In the genomic region with DNA sequence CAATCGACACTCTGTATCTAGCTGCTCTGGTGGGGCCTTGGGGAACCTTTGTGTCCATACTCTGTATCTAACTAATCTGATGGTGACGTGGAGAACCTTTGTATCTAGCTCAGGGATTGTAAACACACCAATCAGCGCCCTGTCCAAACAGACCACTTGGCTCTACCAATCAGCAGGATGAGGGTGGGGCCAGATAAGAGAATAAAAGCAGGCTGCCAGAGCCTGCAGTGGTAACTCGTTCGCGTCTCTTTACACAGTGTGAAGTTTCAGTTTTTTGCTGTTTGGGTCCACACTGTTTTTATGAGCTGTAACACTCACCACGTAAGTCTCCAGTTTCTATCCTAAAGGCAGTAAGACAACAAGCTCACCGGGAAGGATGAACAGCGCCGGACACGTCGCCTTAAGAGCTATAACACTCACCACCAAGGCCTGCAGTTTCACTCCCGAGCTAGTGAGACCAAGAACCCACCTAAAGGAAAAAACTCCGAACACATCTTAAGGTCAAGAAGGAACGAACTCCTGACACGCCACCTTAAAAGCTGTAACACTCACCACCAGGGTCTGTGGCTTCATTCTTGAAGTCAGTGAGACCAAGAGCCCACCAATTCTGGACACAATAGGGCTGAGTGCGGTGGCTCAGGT, we compare ENCODE assay signal across 12 cellular contexts.
DNase-seq lines count a peak whose midpoint lies in the region; ATAC-seq, FAIRE-seq and TF ChIP-seq lines count a peak whose summit lies in the region.
"Had no signal": no experiment of that assay in that cellular context is flagged by ENCODE, and none has a peak within 500 bp of the region (broad histone marks: within the 10 kb centered on the region; RNA-seq: fewer than 3 reads in every experiment).

No MANE protein-coding gene starts in this region.

- no peaks in the 10 kb centered on the region for H3K9me3 Mint-ChIP-seq in activated CD8-positive, alpha-beta T cell treated with anti-CD3 and anti-CD28 coated beads, Interleukin-2, amount 10 ng/mL, durations not matched to agents 7 days and 5 days (ENCODE audit: insufficient read depth)
- no peaks in the 10 kb centered on the region for H3K9me3 Mint-ChIP-seq in naive thymus-derived CD4-positive, alpha-beta T cell

- peak overlapping the region; percentile 89 for H3K4me3 Mint-ChIP-seq in activated CD8-positive, alpha-beta T cell treated with anti-CD3 and anti-CD28 coated beads, Interleukin-2, amount 10 ng/mL, durations not matched to agents 7 days and 5 days
- H3K4me3 Mint-ChIP-seq in naive thymus-derived CD4-positive, alpha-beta T cell = peak overlapping the region; percentile 30 to 99 (median 92)

- intact Hi-C loops in HepG2 (cut with micrococcal nuclease; ENCODE audit: unreplicated experiment) = no loop called here
- intact Hi-C loops in right lobe of liver (cut with DNase I) = no loop called here
- intact Hi-C loops in naive thymus-derived CD4-positive, alpha-beta T cell (cut with micrococcal nuclease) = loop anchor here (2.0 to 5.0 kb wide), 4 partner anchors 13 to 362 kb away; a partner anchor contains a TSS

- TSS peak; percentile 23 for BruUV-seq in HepG2 (replicated peaks; lab: Mats Ljungman, UMichigan)

- no peak overlapping the region; the same call in 1 of the 2 replicates for H3K4me2 ChIP-seq in HepG2 (ENCODE audit: low read depth, low read length)

- no peak overlapping the region for H3K4me3 ChIP-seq in HepG2 (replicated peaks in 1 of 3; ENCODE audit: insufficient read depth in 1 of 3, low read depth in 2 of 3, low read length in 3 of 3)
- no peak overlapping the region for H3K4me3 ChIP-seq in right lobe of liver
- H3K4me3 ChIP-seq in naive thymus-derived CD4-positive, alpha-beta T cell (ENCODE audit: low read length) = no peak overlapping the region
- H3K4me3 ChIP-seq in brain microvascular endothelial cell (ENCODE audit: low read depth, low read length) = no peak overlapping the region
- H3K4me3 ChIP-seq: mucosa of descending colon had no signal

- in situ Hi-C loops in HepG2 (cut with HindIII; ENCODE audit: extremely low pct_ligation_motif_present, low pct_unique_long_range_greater_than_20kb) = no loop called here
- in situ Hi-C loops in brain microvascular endothelial cell (cut with HindIII; ENCODE audit: low pct_ligation_motif_present, low sequenced_read_pairs) = no loop called here

- H3K27me3 Mint-ChIP-seq in activated CD8-positive, alpha-beta T cell treated with anti-CD3 and anti-CD28 coated beads, Interleukin-2, amount 10 ng/mL, durations not matched to agents 7 days and 5 days (ENCODE audit: low read depth) = peaks cover 1% of the 10 kb centered on the region
- peaks cover 0 to 13% (median 0%) of the 10 kb centered on the region in 5 donors for H3K27me3 Mint-ChIP-seq in naive thymus-derived CD4-positive, alpha-beta T cell

- H3K4me1 ChIP-seq in HepG2 (ENCODE audit: insufficient read depth, low read length) (peaks cover 51% of the 10 kb centered on the region), right lobe of liver (peaks cover 0 to 4% (median 0%) of the 10 kb centered on the region in 4 donors)
- peaks cover 3 to 20% of the 10 kb centered on the region in 2 donors for H3K4me1 ChIP-seq in naive thymus-derived CD4-positive, alpha-beta T cell (ENCODE audit: control insufficient read depth in 2 of 2, insufficient read depth in 2 of 2, low read length in 2 of 2)

- no peak for TF ChIP-seq RAD21 in HepG2 (CRISPR knock-in tag; IDR thresholded peaks at IDR 0.05)

- CTCF ChIA-PET in HepG2 (lab: Yijun Ruan, JAX; ENCODE audit: low intra/inter-chr PET ratio, low total read pairs) = no interaction called here
- CTCF ChIA-PET in activated CD8-positive, alpha-beta T cell treated with anti-CD3 and anti-CD28 coated beads, Interleukin-2, amount 10 ng/mL, durations not matched to agents 7 days and 5 days (lab: Charles Lee) = interaction anchor here (1.6 to 2.4 kb wide), 2 partner anchors 13 to 42 kb away, joined by 3 to 8 read pairs; no protein-coding TSS in a partner anchor
- CTCF ChIA-PET in naive thymus-derived CD4-positive, alpha-beta T cell (lab: Charles Lee) = no interaction called here

- H3K79me2 ChIP-seq in HepG2 (ENCODE audit: insufficient read depth, low read length) = peaks cover 21% of the 10 kb centered on the region

- peak overlapping the region; percentile 0 for H3K27ac ChIP-seq in HepG2 (ENCODE audit: extremely low read length, insufficient read depth, low read length)
- no peak overlapping the region for H3K27ac ChIP-seq in right lobe of liver
- H3K27ac ChIP-seq in naive thymus-derived CD4-positive, alpha-beta T cell (ENCODE audit: low read depth, low read length) = no peak overlapping the region
- no peak overlapping the region for H3K27ac ChIP-seq in brain microvascular endothelial cell

- H3K4me1 Mint-ChIP-seq in activated CD8-positive, alpha-beta T cell treated with anti-CD3 and anti-CD28 coated beads, Interleukin-2, amount 10 ng/mL, durations not matched to agents 7 days and 5 days (ENCODE audit: low read depth) = peaks cover 36% of the 10 kb centered on the region
- peaks cover 10 to 36% (median 27%) of the 10 kb centered on the region in 7 donors for H3K4me1 Mint-ChIP-seq in naive thymus-derived CD4-positive, alpha-beta T cell

- peak; percentile 48 for DNase-seq in HepG2 (ENCODE audit: low spot score)
- DNase-seq in right lobe of liver = no peak
- no peak for DNase-seq in activated CD8-positive, alpha-beta T cell treated with anti-CD3 and anti-CD28 coated beads, Interleukin-2, amount 10 ng/mL, durations not matched to agents 7 days and 5 days
- no peak for DNase-seq in naive thymus-derived CD4-positive, alpha-beta T cell
- no peak for DNase-seq in Kasumi-1 (lab: John Stamatoyannopoulos, UW)
- DNase-seq in brain microvascular endothelial cell = no peak
- DNase-seq: activated naive CD4-positive, alpha-beta T cell treated with Interleukin-2 at 50 U/mL for 16 hours; left cardiac atrium; mucosa of descending colon; NK-92 treated with Interleukin-12 subunit alpha and Interleukin-12 subunit beta, amount 100 ng/mL, for 24 hours; Right ventricle myocardium superior had no signal

- H3K9ac ChIP-seq in HepG2 (ENCODE audit: insufficient read depth, low read depth, low read length) = no peak overlapping the region

- 90% methylated on average over 15 of the region's 17 CpGs for WGBS in HepG2 (ENCODE audit: low lambda C conversion rate)
- WGBS in right lobe of liver (ENCODE audit: insufficient coverage, low coverage, low lambda C conversion rate, missing lambda C conversion rate) = 86% methylated on average over 8 of the region's 17 CpGs

- FAIRE-seq in HepG2 (lab: Jason Lieb, UNC) = no peak

- TF ChIP-seq POLR2A in HepG2 (IDR thresholded peaks at IDR 0.05; ENCODE audit: insufficient read depth in 1 of 2, low read depth in 2 of 2, low read length in 2 of 2) (peak; percentile 60 to 77; a peak in 3 of 4 replicates), right lobe of liver (IDR thresholded peaks at IDR 0.05) (no peak)

- H3K9me3 ChIP-seq in HepG2 (ENCODE audit: low read length) = no peaks in the 10 kb centered on the region
- no peaks in the 10 kb centered on the region for H3K9me3 ChIP-seq in right lobe of liver
- H3K9me3 ChIP-seq in naive thymus-derived CD4-positive, alpha-beta T cell (ENCODE audit: control insufficient read depth in 2 of 3, low read length in 3 of 3) = no peaks in the 10 kb centered on the region
- H3K9me3 ChIP-seq: mucosa of descending colon had no signal

- peak overlapping the region; percentile 12 for H3K27ac Mint-ChIP-seq in activated CD8-positive, alpha-beta T cell treated with anti-CD3 and anti-CD28 coated beads, Interleukin-2, amount 10 ng/mL, durations not matched to agents 7 days and 5 days
- peak overlapping the region in 8 of 9 donors; percentile 5 to 94 (median 53) for H3K27ac Mint-ChIP-seq in naive thymus-derived CD4-positive, alpha-beta T cell

- no peak for ATAC-seq in HepG2
- ATAC-seq in right lobe of liver = no peak
- no peak for ATAC-seq in activated CD8-positive, alpha-beta T cell treated with anti-CD3 and anti-CD28 coated beads, Interleukin-2, amount 10 ng/mL, durations not matched to agents 7 days and 5 days
- ATAC-seq in naive thymus-derived CD4-positive, alpha-beta T cell = no peak
- ATAC-seq in GM19452 (IDR thresholded peaks at IDR 0.05; ENCODE audit: unreplicated experiment) = no peak

- POLR2A ChIA-PET in HepG2 (lab: Yijun Ruan, JAX) = interaction anchor here (1.1 to 1.6 kb wide), 3 partner anchors 64 to 105 kb away, joined by 3 to 4 read pairs (median 3); a partner anchor contains a TSS
- POLR2A ChIA-PET in activated CD8-positive, alpha-beta T cell treated with anti-CD3 and anti-CD28 coated beads, Interleukin-2, amount 10 ng/mL, durations not matched to agents 7 days and 5 days (lab: Charles Lee) = no interaction called here
- POLR2A ChIA-PET in naive thymus-derived CD4-positive, alpha-beta T cell (lab: Charles Lee) = no interaction called here

- H3K27me3 ChIP-seq in HepG2 (ENCODE audit: control insufficient read depth in 1 of 2, insufficient read depth in 2 of 2, low read length in 2 of 2) (no peaks in the 10 kb centered on the region; a peak in 1 of 5 replicates), right lobe of liver (no peaks in the 10 kb centered on the region), brain microvascular endothelial cell (replicated peaks) (no peaks in the 10 kb centered on the region)
- H3K27me3 ChIP-seq in naive thymus-derived CD4-positive, alpha-beta T cell (ENCODE audit: control insufficient read depth in 2 of 2, insufficient read depth in 2 of 2, low read length in 2 of 2) = no peaks in the 10 kb centered on the region

- H3K36me3 Mint-ChIP-seq in activated CD8-positive, alpha-beta T cell treated with anti-CD3 and anti-CD28 coated beads, Interleukin-2, amount 10 ng/mL, durations not matched to agents 7 days and 5 days (ENCODE audit: low read depth) = peaks cover 10% of the 10 kb centered on the region
- H3K36me3 Mint-ChIP-seq in naive thymus-derived CD4-positive, alpha-beta T cell = peaks cover 0 to 4% (median 0%) of the 10 kb centered on the region in 5 donors

- TF ChIP-seq CTCF in HepG2 (CRISPR knock-in tag; IDR thresholded peaks at IDR 0.05) = no peak
- TF ChIP-seq CTCF in right lobe of liver (IDR thresholded peaks at IDR 0.05) = no peak
- TF ChIP-seq CTCF in brain microvascular endothelial cell (IDR thresholded peaks at IDR 0.05; ENCODE audit: low read depth, low read length, missing control alignments) = no peak

- TF ChIP-seq EP300 in HepG2 (IDR thresholded peaks at IDR 0.05; ENCODE audit: low read depth in 2 of 2, low read length in 2 of 2) (no peak), HepG2 (CRISPR knock-in tag; IDR thresholded peaks at IDR 0.05; ENCODE audit: borderline replicate concordance) (no peak)

- H2AFZ ChIP-seq in HepG2 (ENCODE audit: low read length) = no peak overlapping the region

- H4K20me1 ChIP-seq in HepG2 (ENCODE audit: insufficient read depth, low read length) = no peaks in the 10 kb centered on the region

- H3K36me3 ChIP-seq in HepG2 (replicated peaks in 1 of 2; ENCODE audit: control insufficient read depth in 1 of 2, insufficient read depth in 2 of 2, low read length in 2 of 2) (no peaks in the 10 kb centered on the region), right lobe of liver (no peaks in the 10 kb centered on the region), brain microvascular endothelial cell (replicated peaks) (no peaks in the 10 kb centered on the region)
- H3K36me3 ChIP-seq in naive thymus-derived CD4-positive, alpha-beta T cell (ENCODE audit: control insufficient read depth in 2 of 3, insufficient read depth in 3 of 3, low read length in 3 of 3) = peaks cover 0 to 4% (median 0%) of the 10 kb centered on the region in 3 experiments

Comparison
In these comparisons a context has a peak if more than half of its experiments do, and no peak if none do; other contexts are left out.
1. intact Hi-C loops: an anchor here in naive thymus-derived CD4-positive, alpha-beta T cell (2.0 to 5.0 kb wide); none called in HepG2 and right lobe of liver.